In the genomic region with DNA sequence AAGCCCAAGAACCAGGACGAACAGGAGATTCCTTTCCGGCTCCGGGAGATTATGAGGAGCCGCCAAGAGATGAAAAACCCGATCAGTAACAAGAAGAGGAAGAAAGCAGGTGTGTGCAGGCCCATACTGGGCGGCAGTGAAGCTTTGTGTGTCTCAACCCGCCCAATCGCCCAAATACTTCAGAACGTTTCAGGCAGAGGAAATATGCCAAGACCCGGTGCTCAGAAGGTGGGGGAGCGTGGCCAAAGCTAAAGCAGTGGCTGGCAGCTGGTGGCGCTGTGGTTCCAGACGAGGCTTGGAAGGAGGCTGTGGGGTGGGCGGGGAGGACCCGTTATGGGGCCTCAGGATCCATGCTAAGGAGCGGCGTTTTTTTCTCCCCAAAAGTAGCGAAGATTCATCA, we compare ENCODE assay signal across 9 cellular contexts. TPM values are rescaled to one million over a fixed set of nuclear protein-coding genes. Genes with fewer than 3 reads are reported as not detected.
DNase-seq lines count a peak whose midpoint lies in the region; ATAC-seq and TF ChIP-seq lines count a peak whose summit lies in the region.
"Had no signal": no experiment of that assay in that cellular context is flagged by ENCODE, and none has a peak within 500 bp of the region (broad histone marks: within the 10 kb centered on the region; RNA-seq: fewer than 3 reads in every experiment).

No MANE protein-coding gene starts in this region.

- no peak for TF ChIP-seq EP300 in stomach (IDR thresholded peaks at IDR 0.05)

- peak overlapping the region; percentile 88 for H3K4me3 Mint-ChIP-seq in activated CD4-positive, alpha-beta T cell treated with anti-CD3 and anti-CD28 coated beads, Interleukin-2, amount 10 ng/mL, durations not matched to agents 7 days and 5 days

- H3K27me3 ChIP-seq in esophagus squamous epithelium (no peaks in the 10 kb centered on the region), stomach (no peaks in the 10 kb centered on the region)
- H3K27me3 ChIP-seq: transverse colon had no signal

- 38 to 58% methylated on average over 6 to 13 of the region's 18 CpGs for WGBS in esophagus squamous epithelium, 2 donors
- WGBS in stomach, 5 donors: 83 to 88% (median 85%) methylated on average over 18 of the region's 18 CpGs

- no peak for DNase-seq in activated CD4-positive, alpha-beta T cell treated with anti-CD3 and anti-CD28 coated beads, Interleukin-2, amount 10 ng/mL, durations not matched to agents 7 days and 5 days
- DNase-seq in activated CD4-positive, alpha-beta T cell treated with anti-CD3 and anti-CD28 coated beads, Interleukin-2, amount 50 U/mL, for 1 hour: no peak
- DNase-seq in SK-N-MC (ENCODE audit: low read depth, low spot score) (no peak), esophagus squamous epithelium (lab: John Stamatoyannopoulos, UW) (no peak), stomach (no peak), posterior cingulate gyrus (no peak), DMS79 (lab: John Stamatoyannopoulos, UW) (no peak)
- DNase-seq: transverse colon had no signal

- H3K27ac ChIP-seq in SK-N-MC (no peak overlapping the region; the same call in 1 of the 2 replicates), esophagus squamous epithelium (peak overlapping the region; percentile 79 to 98 (median 93)), stomach (peak overlapping the region in 1 of 5 donors; percentile 97)

- ATAC-seq in HG02678 (IDR thresholded peaks at IDR 0.05; ENCODE audit: unreplicated experiment): no peak

- no peak for TF ChIP-seq POLR2A in esophagus squamous epithelium (IDR thresholded peaks at IDR 0.05)
- no peak for TF ChIP-seq POLR2A in stomach (IDR thresholded peaks at IDR 0.05)

- CTCF ChIA-PET in activated CD4-positive, alpha-beta T cell treated with anti-CD3 and anti-CD28 coated beads, Interleukin-2, amount 10 ng/mL, durations not matched to agents 7 days and 5 days (lab: Charles Lee): interaction anchor here (0.7 to 2.4 kb wide), 3 partner anchors 16 to 576 kb away, joined by 3 to 12 read pairs (median 4); a partner anchor contains a TSS

- intact Hi-C loops in esophagus squamous epithelium (cut with DNase I) (no loop called here), stomach (cut with DNase I; ENCODE audit: low total_unique reads) (no loop called here), posterior cingulate gyrus (cut with DNase I) (loop anchor here (2.0 kb wide), 1 partner anchor 31 kb away; a partner anchor contains a TSS)

- POLR2A ChIA-PET in activated CD4-positive, alpha-beta T cell treated with anti-CD3 and anti-CD28 coated beads, Interleukin-2, amount 10 ng/mL, durations not matched to agents 7 days and 5 days (lab: Charles Lee): interaction anchor here (0.5 kb wide), 1 partner anchor 225 kb away, joined by 3 read pairs; no protein-coding TSS in a partner anchor

- peaks cover 56% of the 10 kb centered on the region for H3K36me3 ChIP-seq in SK-N-MC (ENCODE audit: insufficient read depth, low read length)
- peaks cover 31 to 60% (median 36%) of the 10 kb centered on the region in 3 donors for H3K36me3 ChIP-seq in esophagus squamous epithelium
- peaks cover 25 to 61% (median 57%) of the 10 kb centered on the region in 4 donors for H3K36me3 ChIP-seq in stomach

- peaks cover 50% of the 10 kb centered on the region for H3K36me3 Mint-ChIP-seq in activated CD4-positive, alpha-beta T cell treated with anti-CD3 and anti-CD28 coated beads, Interleukin-2, amount 10 ng/mL, durations not matched to agents 7 days and 5 days (ENCODE audit: low read depth)

- H3K4me3 ChIP-seq in SK-N-MC (peak overlapping the region; percentile 91), esophagus squamous epithelium (peak overlapping the region; percentile 87 to 97 (median 91)), stomach (peak overlapping the region in 3 of 4 donors; percentile 82 to 99 (median 98))

- H3K27me3 Mint-ChIP-seq in activated CD4-positive, alpha-beta T cell treated with anti-CD3 and anti-CD28 coated beads, Interleukin-2, amount 10 ng/mL, durations not matched to agents 7 days and 5 days: no peaks in the 10 kb centered on the region

- no peaks in the 10 kb centered on the region for H3K9me3 Mint-ChIP-seq in activated CD4-positive, alpha-beta T cell treated with anti-CD3 and anti-CD28 coated beads, Interleukin-2, amount 10 ng/mL, durations not matched to agents 7 days and 5 days

- H3K27ac Mint-ChIP-seq in activated CD4-positive, alpha-beta T cell treated with anti-CD3 and anti-CD28 coated beads, Interleukin-2, amount 10 ng/mL, durations not matched to agents 7 days and 5 days: peak overlapping the region; percentile 84

- peaks cover 46% of the 10 kb centered on the region for H3K4me1 Mint-ChIP-seq in activated CD4-positive, alpha-beta T cell treated with anti-CD3 and anti-CD28 coated beads, Interleukin-2, amount 10 ng/mL, durations not matched to agents 7 days and 5 days

- H3K4me1 ChIP-seq in esophagus squamous epithelium (peaks cover 30 to 61% (median 42%) of the 10 kb centered on the region in 3 donors), stomach (peaks cover 20 to 49% (median 35%) of the 10 kb centered on the region in 4 donors)

- H3K9me3 ChIP-seq in SK-N-MC (ENCODE audit: low read depth, low read length): no peaks in the 10 kb centered on the region
- H3K9me3 ChIP-seq in esophagus squamous epithelium: no peaks in the 10 kb centered on the region
- H3K9me3 ChIP-seq in stomach: no peaks in the 10 kb centered on the region
- H3K9me3 ChIP-seq: transverse colon had no signal

- TF ChIP-seq CTCF in esophagus squamous epithelium (IDR thresholded peaks at IDR 0.05) (peak in 5 of 6 experiments; percentile 11 to 56 (median 30)), stomach (IDR thresholded peaks at IDR 0.05) (no peak)

- H3K9ac ChIP-seq in SK-N-MC (ENCODE audit: insufficient read length): peak overlapping the region; percentile 60

RNA-seq across cellular contexts. Expression of a gene that starts 1.2 kb away (rescaled TPM):
- 10 to 100 TPM; 30.2 to 33.8 TPM for total RNA-seq in activated CD4-positive, alpha-beta T cell treated with anti-CD3 and anti-CD28 coated beads, Interleukin-2, amount 10 ng/mL, durations not matched to agents 7 days and 5 days
- 10 to 100 TPM; 18.2 to 25.6 (median 21.4) TPM for total RNA-seq in esophagus squamous epithelium
- total RNA-seq in stomach: 100 to 1,000 TPM in 1 of 5 donors, 10 to 100 TPM in 1, 1 to 10 TPM in 2, under 1 TPM in 1; 0.58 to 279 (median 9.4) TPM
- 10 to 100 TPM; 18.2 to 26.0 (median 23.3) TPM for polyA plus RNA-seq in stomach

RNA-seq across cellular contexts. Expression of a gene that starts 1.3 kb away (rescaled TPM):
- total RNA-seq in activated CD4-positive, alpha-beta T cell treated with anti-CD3 and anti-CD28 coated beads, Interleukin-2, amount 10 ng/mL, durations not matched to agents 7 days and 5 days: 10 to 100 TPM; 43.6 to 49.9 TPM
- total RNA-seq in esophagus squamous epithelium (10 to 100 TPM; 17.6 to 54.5 (median 37.4) TPM), stomach (100 to 1,000 TPM in 2 of 5 donors, 10 to 100 TPM in 1, 1 to 10 TPM in 1, not detected in 1; 9.9 to 112 (median 61.2) TPM)
- 10 to 100 TPM; 59.6 to 82.2 (median 64.5) TPM for polyA plus RNA-seq in stomach

RNA-seq across cellular contexts. Expression of a gene that starts 11.4 kb away (rescaled TPM):
- 10 to 100 TPM; 19.8 to 24.7 TPM for total RNA-seq in activated CD4-positive, alpha-beta T cell treated with anti-CD3 and anti-CD28 coated beads, Interleukin-2, amount 10 ng/mL, durations not matched to agents 7 days and 5 days
- not detected for total RNA-seq in esophagus squamous epithelium
- 1 to 10 TPM in 1 of 5 donors, not detected in 4; 2.0 TPM for total RNA-seq in stomach
- 1 to 10 TPM in 1 of 3 donors, under 1 TPM in 2; 0.85 to 2.6 (median 0.93) TPM for polyA plus RNA-seq in stomach
- total RNA-seq: transverse colon had no signal

RNA-seq across cellular contexts. Expression of a gene that starts 15.8 kb away (rescaled TPM):
- total RNA-seq in activated CD4-positive, alpha-beta T cell treated with anti-CD3 and anti-CD28 coated beads, Interleukin-2, amount 10 ng/mL, durations not matched to agents 7 days and 5 days: 10 to 100 TPM; 35.4 to 42.1 TPM
- total RNA-seq in esophagus squamous epithelium: 10 to 100 TPM; 19.1 to 34.3 (median 27.9) TPM
- total RNA-seq in stomach: 100 to 1,000 TPM in 1 of 5 donors, 10 to 100 TPM in 3, 1 to 10 TPM in 1; 8.1 to 109 (median 25.7) TPM
- polyA plus RNA-seq in stomach: 10 to 100 TPM; 43.5 to 67.1 (median 55.6) TPM

RNA-seq across cellular contexts. Expression of a gene that starts 16.1 kb away (rescaled TPM):
- total RNA-seq in activated CD4-positive, alpha-beta T cell treated with anti-CD3 and anti-CD28 coated beads, Interleukin-2, amount 10 ng/mL, durations not matched to agents 7 days and 5 days: 100 to 1,000 TPM; 121 to 128 TPM
- total RNA-seq in esophagus squamous epithelium: 10 to 100 TPM; 48.2 to 86.8 (median 84.0) TPM
- 100 to 1,000 TPM in 4 of 5 donors, 10 to 100 TPM in 1; 52.0 to 275 (median 142) TPM for total RNA-seq in stomach
- polyA plus RNA-seq in stomach: 100 to 1,000 TPM in 2 of 3 donors, 10 to 100 TPM in 1; 86.1 to 138 (median 105) TPM

Comparison
In these comparisons a context has a peak if more than half of its experiments do, and no peak if none do; other contexts are left out.
1. CTCF ChIP-seq: peak in esophagus squamous epithelium (5 of 6); none in stomach (0 of 7).
2. RNA of a gene that starts 11.4 kb away (total RNA-seq): 19.8 to 24.7 TPM in activated CD4-positive, alpha-beta T cell treated with anti-CD3 and anti-CD28 coated beads, Interleukin-2, amount 10 ng/mL, durations not matched to agents 7 days and 5 days; not detected in esophagus squamous epithelium and 2.0 TPM in stomach; every median in the first group is over 4 times any median in the second.
3. Peak in every context shown above with its lines, with median percentiles within 50 percentile points of each other: H3K4me3 ChIP-seq.